ENCODE assay signal across 10 cellular contexts in the genomic region with DNA sequence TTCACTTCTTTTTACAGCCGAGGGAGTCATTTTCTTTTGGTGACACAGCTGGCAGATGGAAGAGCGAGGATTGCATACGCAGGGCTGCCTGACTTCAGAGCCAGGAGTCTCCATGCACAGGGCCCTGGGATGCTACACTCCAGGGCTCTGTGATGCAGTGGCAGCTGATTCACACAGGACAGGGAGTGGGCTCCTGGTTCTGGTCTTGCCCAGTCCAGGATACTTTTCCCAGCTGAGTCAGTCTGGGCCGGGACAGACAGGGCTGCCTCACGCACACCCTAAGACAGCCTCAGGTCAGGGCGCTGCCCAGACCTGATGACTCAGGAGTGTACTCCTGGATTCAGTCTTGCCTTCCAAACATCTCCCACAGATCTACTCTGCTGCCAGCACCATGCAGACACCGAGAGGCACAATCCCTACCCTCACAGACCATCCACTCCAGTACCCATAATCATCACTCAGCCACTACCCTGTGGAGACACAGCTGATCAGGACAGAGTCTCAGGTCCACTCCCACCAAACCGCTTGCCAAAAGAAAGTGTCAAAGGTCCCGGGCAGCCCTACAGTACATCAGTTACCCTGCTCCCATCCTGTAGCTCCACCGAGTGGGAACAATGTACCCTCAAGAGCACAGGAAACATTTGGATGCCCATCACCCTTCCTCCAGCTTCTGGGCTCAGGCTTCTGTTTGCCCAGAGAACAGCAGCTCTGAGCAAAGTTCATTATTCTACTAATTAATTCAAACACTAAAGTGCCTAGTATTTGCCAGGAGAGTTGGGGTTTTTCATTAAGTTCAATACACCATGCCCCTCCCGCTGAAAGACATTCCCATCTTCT. TPM values are rescaled to one million over a fixed set of nuclear protein-coding genes. Genes with fewer than 3 reads are reported as not detected.
DNase-seq lines count a peak whose midpoint lies in the region; TF ChIP-seq lines count a peak whose summit lies in the region.
"Had no signal": no experiment of that assay in that cellular context is flagged by ENCODE, and none has a peak within 500 bp of the region (broad histone marks: within the 10 kb centered on the region; RNA-seq: fewer than 3 reads in every experiment).

No MANE protein-coding gene starts in this region.

- no peaks in the 10 kb centered on the region for H3K36me3 Mint-ChIP-seq in neural crest cell (ENCODE audit: low read depth)
- H3K36me3 Mint-ChIP-seq: activated naive CD4-positive, alpha-beta T cell treated with anti-CD3 and anti-CD28 coated beads, Interleukin-2, amount 10 ng/mL, durations not matched to agents 7 days and 5 days had no signal

- TF ChIP-seq CTCF in AG09309 (IDR thresholded peaks at IDR 0.05; ENCODE audit: control insufficient read depth, insufficient read depth, low read depth, low read length, missing control alignments) (no peak), neural crest cell (conservative IDR thresholded peaks at IDR 0.05) (no peak)

- H3K27me3 Mint-ChIP-seq in neural crest cell (ENCODE audit: low read depth), result no peaks in the 10 kb centered on the region

- H3K4me1 Mint-ChIP-seq in neural crest cell, result peaks cover 11% of the 10 kb centered on the region
- H3K4me1 Mint-ChIP-seq: activated naive CD4-positive, alpha-beta T cell treated with anti-CD3 and anti-CD28 coated beads, Interleukin-2, amount 10 ng/mL, durations not matched to agents 7 days and 5 days had no signal

- H3K4me3 Mint-ChIP-seq in neural crest cell, result no peak overlapping the region
- H3K4me3 Mint-ChIP-seq: activated naive CD4-positive, alpha-beta T cell treated with anti-CD3 and anti-CD28 coated beads, Interleukin-2, amount 10 ng/mL, durations not matched to agents 7 days and 5 days had no signal

- DNase-seq in AG09309 (ENCODE audit: low read depth), result peak; percentile 93
- DNase-seq in RPMI7951 (ENCODE audit: low read depth), result peak; percentile 98
- peak; percentile 77 for DNase-seq in fibroblast of gingiva (ENCODE audit: low read depth)
- DNase-seq in neural crest cell (ENCODE audit: low read depth, low spot score), result no peak
- DNase-seq in NCI-H1417 treated with DMSO at 0.1 percent for 48 hours (lab: John Stamatoyannopoulos, UW), result no peak
- DNase-seq in globus pallidus (ENCODE audit: low spot score), result no peak
- no peak for DNase-seq in superior temporal gyrus (ENCODE audit: extremely low spot score)
- DNase-seq in mesenteric fat pad (ENCODE audit: low spot score), result no peak
- DNase-seq: activated naive CD4-positive, alpha-beta T cell treated with anti-CD3 and anti-CD28 coated beads, Interleukin-2, amount 10 ng/mL, durations not matched to agents 7 days and 5 days; NCI-H526 treated with DMSO at 0.1 percent for 48 hours had no signal

- peak overlapping the region; percentile 48 for H3K27ac Mint-ChIP-seq in neural crest cell (ENCODE audit: unreplicated experiment)
- H3K27ac Mint-ChIP-seq: activated naive CD4-positive, alpha-beta T cell treated with anti-CD3 and anti-CD28 coated beads, Interleukin-2, amount 10 ng/mL, durations not matched to agents 7 days and 5 days had no signal

- no peaks in the 10 kb centered on the region for H3K9me3 Mint-ChIP-seq in neural crest cell
- H3K9me3 Mint-ChIP-seq: activated naive CD4-positive, alpha-beta T cell treated with anti-CD3 and anti-CD28 coated beads, Interleukin-2, amount 10 ng/mL, durations not matched to agents 7 days and 5 days had no signal

- no peak overlapping the region for H3K4me3 ChIP-seq in AG09309 (ENCODE audit: control insufficient read depth, low read depth, low read length)

RNA-seq across cellular contexts. Expression of gene SDC4, which starts 11.5 kb away (rescaled TPM):
- 88.2 and 103 TPM in 2 replicates for total RNA-seq in RPMI7951 (2014; rRNA removed; shearing (Covaris generic))
- total RNA-seq in neural crest cell (11.4 and 11.5 TPM in 2 replicates), mesenteric fat pad (81.6 TPM)

RNA-seq across cellular contexts. Expression of gene SYS1, which starts 26.2 kb away (rescaled TPM):
- 29.2 and 33.7 TPM in 2 replicates for total RNA-seq in RPMI7951 (2014; rRNA removed; shearing (Covaris generic))
- total RNA-seq in neural crest cell (24.6 and 25.7 TPM in 2 replicates), mesenteric fat pad (23.8 TPM)

RNA-seq across cellular contexts. Expression of gene MATN4, which starts 28.6 kb away (rescaled TPM):
- 0.10 TPM in 1 of 2 replicates, not detected in the other for total RNA-seq in RPMI7951 (2014; rRNA removed; shearing (Covaris generic))
- total RNA-seq in neural crest cell (0.18 TPM in 1 of 2 replicates, not detected in the other), mesenteric fat pad (not detected)

RNA-seq across cellular contexts. Expression of gene RBPJL, which starts 30.1 kb away (rescaled TPM):
- not detected in 2 replicates for total RNA-seq in RPMI7951 (2014; rRNA removed; shearing (Covaris generic))
- total RNA-seq in neural crest cell (not detected in 2 replicates), mesenteric fat pad (not detected)

RNA-seq across cellular contexts. Expression of gene TP53TG5, which starts 41.4 kb away (rescaled TPM):
- not detected in 2 replicates for total RNA-seq in RPMI7951 (2014; rRNA removed; shearing (Covaris generic))
- total RNA-seq in neural crest cell, result not detected in 2 replicates
- not detected for total RNA-seq in mesenteric fat pad

Comparison
In these comparisons a context has a peak if more than half of its experiments do, and no peak if none do; other contexts are left out.
1. DNase-seq: peak in AG09309 (single experiment), RPMI7951 (single experiment) and fibroblast of gingiva (single experiment); none in neural crest cell (single experiment), NCI-H1417 treated with DMSO at 0.1 percent for 48 hours (single experiment), globus pallidus (single experiment), superior temporal gyrus (single experiment) and mesenteric fat pad (single experiment).